Comparison of ENCODE assay signal across 19 cellular contexts in the genomic region with DNA sequence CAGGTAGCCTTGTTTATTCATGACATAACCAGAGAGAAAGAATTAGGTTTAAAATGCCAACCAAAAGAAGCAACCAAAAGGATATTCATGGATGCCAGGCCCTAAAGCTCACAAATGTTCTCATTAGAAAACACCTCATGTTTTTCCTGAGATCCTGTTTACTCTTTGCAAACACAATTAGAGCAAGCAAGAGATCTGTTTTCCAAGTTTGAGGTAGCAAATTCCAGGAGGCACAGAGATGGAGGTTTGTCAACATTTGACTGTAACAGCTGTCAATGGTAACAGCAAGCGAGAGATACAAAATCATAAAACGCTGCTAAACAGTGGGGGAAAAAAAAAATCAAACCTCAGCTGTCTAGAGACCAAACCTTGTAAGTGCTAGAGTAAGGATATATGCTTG.
DNase-seq lines count a peak whose midpoint lies in the region; ATAC-seq and TF ChIP-seq lines count a peak whose summit lies in the region.
"Had no signal": no experiment of that assay in that cellular context is flagged by ENCODE, and none has a peak within 500 bp of the region (broad histone marks: within the 10 kb centered on the region; RNA-seq: fewer than 3 reads in every experiment).

No MANE protein-coding gene starts in this region.

- H3K4me1 Mint-ChIP-seq in progenitor cell of endocrine pancreas (ENCODE audit: low read depth): peaks cover 25% of the 10 kb centered on the region
- H3K4me1 Mint-ChIP-seq in activated naive CD4-positive, alpha-beta T cell treated with anti-CD3 and anti-CD28 coated beads for 36 hours (ENCODE audit: low read depth): no peaks in the 10 kb centered on the region
- H3K4me1 Mint-ChIP-seq: CD4-positive, CD25-positive, alpha-beta regulatory T cell had no signal

- peaks cover 13% of the 10 kb centered on the region for H3K36me3 ChIP-seq in HUES48 (ENCODE audit: control insufficient read depth, insufficient read depth, low read length)
- H3K36me3 ChIP-seq: MG63 had no signal

- peaks cover 21% of the 10 kb centered on the region for H3K4me1 ChIP-seq in HUES48 (ENCODE audit: control insufficient read depth, insufficient read depth, low read length)

- H3K27me3 Mint-ChIP-seq in progenitor cell of endocrine pancreas: no peaks in the 10 kb centered on the region
- no peaks in the 10 kb centered on the region for H3K27me3 Mint-ChIP-seq in activated naive CD4-positive, alpha-beta T cell treated with anti-CD3 and anti-CD28 coated beads for 36 hours (ENCODE audit: low read depth)
- H3K27me3 Mint-ChIP-seq: CD4-positive, CD25-positive, alpha-beta regulatory T cell had no signal

- peak overlapping the region; percentile 57 for H3K27ac Mint-ChIP-seq in progenitor cell of endocrine pancreas
- H3K27ac Mint-ChIP-seq in activated naive CD4-positive, alpha-beta T cell treated with anti-CD3 and anti-CD28 coated beads for 36 hours: no peak overlapping the region
- H3K27ac Mint-ChIP-seq: CD4-positive, CD25-positive, alpha-beta regulatory T cell; HFFc6 had no signal

- H3K9me3 ChIP-seq in HUES48 (ENCODE audit: control insufficient read depth, insufficient read depth, low read length): no peaks in the 10 kb centered on the region
- H3K9me3 ChIP-seq: MG63 had no signal

- H3K9me3 Mint-ChIP-seq in progenitor cell of endocrine pancreas (ENCODE audit: low read depth): peaks cover 5% of the 10 kb centered on the region
- no peaks in the 10 kb centered on the region for H3K9me3 Mint-ChIP-seq in activated naive CD4-positive, alpha-beta T cell treated with anti-CD3 and anti-CD28 coated beads for 36 hours

- POLR2A ChIA-PET in GM10248 (lab: Yijun Ruan, JAX): no interaction called here

- peak; percentile 41 for ATAC-seq in left lobe of liver
- ATAC-seq: K562, Panc1 had no signal

- intact Hi-C loops in dorsolateral prefrontal cortex (cut with DNase I): no loop called here
- intact Hi-C loops in activated naive CD4-positive, alpha-beta T cell treated with anti-CD3 and anti-CD28 coated beads for 36 hours (cut with micrococcal nuclease): no loop called here

- H3K4me3 Mint-ChIP-seq in progenitor cell of endocrine pancreas (ENCODE audit: low read depth): no peak overlapping the region
- no peak overlapping the region for H3K4me3 Mint-ChIP-seq in activated naive CD4-positive, alpha-beta T cell treated with anti-CD3 and anti-CD28 coated beads for 36 hours
- H3K4me3 Mint-ChIP-seq: CD4-positive, CD25-positive, alpha-beta regulatory T cell; HFFc6 had no signal

- H3K4me3 ChIP-seq in HUES48 (ENCODE audit: low read depth, low read length) (no peak overlapping the region), dorsolateral prefrontal cortex (peak overlapping the region in 1 of 59 donors; percentile 1)
- H3K4me3 ChIP-seq: K562, MG63 had no signal

- TF ChIP-seq CTCF in dorsolateral prefrontal cortex (IDR thresholded peaks at IDR 0.05 in 54 of 56, conservative IDR thresholded peaks at IDR 0.05 in 2 of 56; ENCODE audit: low read depth in 1 of 56, partially characterized antibody in 56 of 56): no peak
- TF ChIP-seq CTCF in progenitor cell of endocrine pancreas (IDR thresholded peaks at IDR 0.05; ENCODE audit: unreplicated experiment): no peak
- no peak for TF ChIP-seq CTCF in GM10248 (IDR thresholded peaks at IDR 0.05; ENCODE audit: control extremely low read depth, extremely low read depth, low read depth, missing control alignments)

- no peak overlapping the region for H3K9ac ChIP-seq in HUES48 (ENCODE audit: low read depth, low read length)

- H3K27ac ChIP-seq in HUES48 (ENCODE audit: low read depth, low read length) (peak overlapping the region; percentile 50), dorsolateral prefrontal cortex (peak overlapping the region in 47 of 59 donors; percentile 1 to 96 (median 37))

- H3K27me3 ChIP-seq in HUES48 (ENCODE audit: control insufficient read depth, insufficient read depth, low read length) (no peaks in the 10 kb centered on the region), dorsolateral prefrontal cortex (no peaks in the 10 kb centered on the region)
- H3K27me3 ChIP-seq: MG63 had no signal

- no peak for DNase-seq in dorsolateral prefrontal cortex
- DNase-seq in left lobe of liver (ENCODE audit: low spot score): no peak
- DNase-seq in progenitor cell of endocrine pancreas (ENCODE audit: low spot score, unreplicated experiment): no peak
- DNase-seq in NCI-H526 (lab: John Stamatoyannopoulos, UW): no peak
- no peak for DNase-seq in activated naive CD4-positive, alpha-beta T cell treated with anti-CD3 and anti-CD28 coated beads for 36 hours
- no peak for DNase-seq in GM10248 (ENCODE audit: extremely low spot score)
- DNase-seq: CD4-positive, CD25-positive, alpha-beta regulatory T cell; DMS79 treated with DMSO at 0.1 percent for 48 hours; HFFc6; MG63; NCI-H1436; NCI-H187 treated with DMSO at 0.1 percent for 48 hours; NCI-H2107; NCI-H748 treated with DMSO at 0.1 percent for 48 hours; NK-92 treated with Interleukin-12 subunit alpha and Interleukin-12 subunit beta, amount 100 ng/mL, for 24 hours; SIG-M5 had no signal

- H3K36me3 Mint-ChIP-seq in progenitor cell of endocrine pancreas (ENCODE audit: insufficient read depth): peaks cover 11% of the 10 kb centered on the region
- H3K36me3 Mint-ChIP-seq in activated naive CD4-positive, alpha-beta T cell treated with anti-CD3 and anti-CD28 coated beads for 36 hours (ENCODE audit: low read depth): no peaks in the 10 kb centered on the region
- H3K36me3 Mint-ChIP-seq: CD4-positive, CD25-positive, alpha-beta regulatory T cell had no signal

- CTCF ChIA-PET in activated naive CD4-positive, alpha-beta T cell treated with anti-CD3 and anti-CD28 coated beads for 36 hours (lab: Charles Lee): no interaction called here
- CTCF ChIA-PET in GM10248 (lab: Yijun Ruan, JAX): interaction anchor here (1.2 kb wide), 1 partner anchor 15 kb away, joined by 4 read pairs; no protein-coding TSS in a partner anchor
